Comparison of ENCODE assay signal across 8 cellular contexts in the genomic region with DNA sequence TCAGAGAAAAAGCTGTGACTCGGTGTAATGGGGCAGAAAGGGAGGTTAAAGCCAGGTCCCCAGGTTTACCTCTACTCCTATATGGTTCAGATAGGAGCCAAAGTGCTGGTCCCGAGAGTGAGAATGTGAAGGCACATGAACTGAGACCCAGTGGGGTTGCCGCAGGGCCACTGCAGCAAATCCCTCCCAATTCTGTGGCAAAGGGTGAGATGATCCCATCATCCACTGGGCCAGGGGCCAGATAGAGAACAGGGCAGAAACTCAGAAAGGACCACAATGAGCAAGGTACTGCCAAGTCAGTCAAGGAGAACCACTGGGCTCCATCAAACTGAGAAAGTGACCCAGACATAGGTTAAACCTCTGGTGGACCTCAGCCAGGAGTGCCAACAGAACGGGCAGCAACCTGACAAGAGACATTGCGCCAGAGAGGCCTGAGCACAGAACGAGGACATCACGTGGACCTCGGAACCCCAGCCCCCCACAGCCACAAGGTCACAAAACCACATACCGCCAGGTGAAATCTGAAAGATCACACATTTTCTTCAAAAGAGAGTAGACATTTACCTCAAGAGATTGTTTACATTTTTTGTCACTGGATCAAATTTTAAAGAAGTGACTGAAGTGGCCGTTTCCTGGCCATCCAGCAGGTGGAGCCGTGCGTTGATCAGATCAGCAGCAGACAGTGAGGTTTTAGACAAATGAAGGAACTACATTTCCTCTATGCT. TPM values are rescaled to one million over a fixed set of nuclear protein-coding genes. Genes with fewer than 3 reads are reported as not detected.
DNase-seq lines count a peak whose midpoint lies in the region; ATAC-seq, FAIRE-seq and TF ChIP-seq lines count a peak whose summit lies in the region.

No MANE protein-coding gene starts in this region.

- H3K27ac Mint-ChIP-seq in activated naive CD8-positive, alpha-beta T cell: peak overlapping the region; percentile 46

- H3K9me3 ChIP-seq in MG63 (no peaks in the 10 kb centered on the region), psoas muscle (no peaks in the 10 kb centered on the region), aorta (ENCODE audit: control insufficient read depth, low read length) (no peaks in the 10 kb centered on the region)

- no peak for FAIRE-seq in D721Med (lab: Jason Lieb, UNC)

- intact Hi-C loops in Right ventricle myocardium inferior (cut with DNase I): loop anchor here (1.0 kb wide), 1 partner anchor 32 kb away; no protein-coding TSS in a partner anchor
- intact Hi-C loops in psoas muscle (cut with DNase I): loop anchor here (1.0 to 10.0 kb wide), 4 partner anchors 31 to 454 kb away; a partner anchor contains a TSS
- intact Hi-C loops in aorta (cut with DNase I): loop anchor here (2.0 to 10.0 kb wide), 2 partner anchors 31 to 161 kb away; a partner anchor contains a TSS

- no peaks in the 10 kb centered on the region for H3K36me3 ChIP-seq in MG63
- no peaks in the 10 kb centered on the region for H3K36me3 ChIP-seq in psoas muscle (ENCODE audit: insufficient read depth in 1 of 2, low read depth in 1 of 2)
- H3K36me3 ChIP-seq in aorta (ENCODE audit: control insufficient read depth in 1 of 2, insufficient read depth in 2 of 2, low read length in 1 of 2): no peaks in the 10 kb centered on the region

- ATAC-seq in GM21529 (IDR thresholded peaks at IDR 0.05; ENCODE audit: unreplicated experiment) (peak; percentile 71), SK-N-SH treated with all-trans-retinoic acid at 6 μM for 48 hours (peak; percentile 96), Right ventricle myocardium inferior (peak; percentile 80), psoas muscle (peak; percentile 60 to 94 (median 79)), aorta (ENCODE audit: low FRiP score) (peak; percentile 86)

- H3K4me1 ChIP-seq in psoas muscle: no peaks in the 10 kb centered on the region
- no peaks in the 10 kb centered on the region for H3K4me1 ChIP-seq in aorta (ENCODE audit: control insufficient read depth in 1 of 2, insufficient read depth in 2 of 2, low read length in 2 of 2)

- H3K27ac ChIP-seq in psoas muscle: no peak overlapping the region
- H3K27ac ChIP-seq in aorta (ENCODE audit: low read depth in 1 of 2, low read length in 2 of 2): no peak overlapping the region

- DNase-seq in D721Med (ENCODE audit: insufficient read length, low spot score) (peak; percentile 29), MG63 (peak; percentile 57), Right ventricle myocardium inferior (ENCODE audit: missing footprints) (peak; percentile 80), psoas muscle (peak; percentile 61 to 76), aorta (peak; percentile 78 to 87)

- WGBS in psoas muscle, 3 donors: 47 to 53% (median 48%) methylated on average over 12 of the region's 12 CpGs
- 50 to 54% methylated on average over 12 of the region's 12 CpGs for WGBS in aorta, 2 donors

- H3K9me3 Mint-ChIP-seq in activated naive CD8-positive, alpha-beta T cell (ENCODE audit: low read depth): no peaks in the 10 kb centered on the region

- peaks cover 18% of the 10 kb centered on the region for H3K27me3 ChIP-seq in MG63
- no peaks in the 10 kb centered on the region for H3K27me3 ChIP-seq in psoas muscle (ENCODE audit: insufficient read depth in 3 of 3, low read length in 2 of 3)
- no peaks in the 10 kb centered on the region for H3K27me3 ChIP-seq in aorta (ENCODE audit: control insufficient read depth in 1 of 2, insufficient read depth in 2 of 2, low read length in 1 of 2)

- peaks cover 4% of the 10 kb centered on the region for H3K27me3 Mint-ChIP-seq in activated naive CD8-positive, alpha-beta T cell

- H3K36me3 Mint-ChIP-seq in activated naive CD8-positive, alpha-beta T cell: no peaks in the 10 kb centered on the region

- H3K4me1 Mint-ChIP-seq in activated naive CD8-positive, alpha-beta T cell (ENCODE audit: low read depth): no peaks in the 10 kb centered on the region

- no peak overlapping the region for H3K4me3 Mint-ChIP-seq in activated naive CD8-positive, alpha-beta T cell

- TF ChIP-seq CTCF in D721Med (IDR thresholded peaks at IDR 0.05; ENCODE audit: insufficient read depth, missing control alignments): peak; percentile 95
- peak; percentile 82 for TF ChIP-seq CTCF in psoas muscle (IDR thresholded peaks at IDR 0.05)

- H3K4me3 ChIP-seq in MG63: no peak overlapping the region
- H3K4me3 ChIP-seq in psoas muscle: no peak overlapping the region
- no peak overlapping the region for H3K4me3 ChIP-seq in aorta (ENCODE audit: low read length in 2 of 2)

TF ChIP-seq in SK-N-SH treated with all-trans-retinoic acid at 6 μM for 48 hours, 23 proteins besides CTCF, POLR2A, EP300 and RAD21:
- TF ChIP-seq ZFP30 (CRISPR knock-in tag; IDR thresholded peaks at IDR 0.05) (no peak), ISL1 (CRISPR knock-in tag; IDR thresholded peaks at IDR 0.05) (no peak), ZC3H10 (CRISPR knock-in tag; IDR thresholded peaks at IDR 0.05) (no peak), ZFP3 (CRISPR knock-in tag; IDR thresholded peaks at IDR 0.05) (no peak), CSDC2 (CRISPR knock-in tag; IDR thresholded peaks at IDR 0.05) (no peak), ESRRG (CRISPR knock-in tag; IDR thresholded peaks at IDR 0.05) (no peak), ZNF565 (CRISPR knock-in tag; conservative IDR thresholded peaks at IDR 0.05; ENCODE audit: low read depth) (no peak), BACH2 (CRISPR knock-in tag; IDR thresholded peaks at IDR 0.05; ENCODE audit: borderline replicate concordance) (no peak), SNAI2 (CRISPR knock-in tag; IDR thresholded peaks at IDR 0.05) (no peak), ARNTL (CRISPR knock-in tag; IDR thresholded peaks at IDR 0.05; ENCODE audit: borderline replicate concordance, low read depth) (no peak)
- TF ChIP-seq, protein P1, sequence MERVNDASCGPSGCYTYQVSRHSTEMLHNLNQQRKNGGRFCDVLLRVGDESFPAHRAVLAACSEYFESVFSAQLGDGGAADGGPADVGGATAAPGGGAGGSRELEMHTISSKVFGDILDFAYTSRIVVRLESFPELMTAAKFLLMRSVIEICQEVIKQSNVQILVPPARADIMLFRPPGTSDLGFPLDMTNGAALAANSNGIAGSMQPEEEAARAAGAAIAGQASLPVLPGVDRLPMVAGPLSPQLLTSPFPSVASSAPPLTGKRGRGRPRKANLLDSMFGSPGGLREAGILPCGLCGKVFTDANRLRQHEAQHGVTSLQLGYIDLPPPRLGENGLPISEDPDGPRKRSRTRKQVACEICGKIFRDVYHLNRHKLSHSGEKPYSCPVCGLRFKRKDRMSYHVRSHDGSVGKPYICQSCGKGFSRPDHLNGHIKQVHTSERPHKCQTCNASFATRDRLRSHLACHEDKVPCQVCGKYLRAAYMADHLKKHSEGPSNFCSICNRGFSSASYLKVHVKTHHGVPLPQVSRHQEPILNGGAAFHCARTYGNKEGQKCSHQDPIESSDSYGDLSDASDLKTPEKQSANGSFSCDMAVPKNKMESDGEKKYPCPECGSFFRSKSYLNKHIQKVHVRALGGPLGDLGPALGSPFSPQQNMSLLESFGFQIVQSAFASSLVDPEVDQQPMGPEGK (CRISPR knock-in tag; IDR thresholded peaks at IDR 0.05; ENCODE audit: borderline replicate concordance): no peak
- TF ChIP-seq, protein P2, sequence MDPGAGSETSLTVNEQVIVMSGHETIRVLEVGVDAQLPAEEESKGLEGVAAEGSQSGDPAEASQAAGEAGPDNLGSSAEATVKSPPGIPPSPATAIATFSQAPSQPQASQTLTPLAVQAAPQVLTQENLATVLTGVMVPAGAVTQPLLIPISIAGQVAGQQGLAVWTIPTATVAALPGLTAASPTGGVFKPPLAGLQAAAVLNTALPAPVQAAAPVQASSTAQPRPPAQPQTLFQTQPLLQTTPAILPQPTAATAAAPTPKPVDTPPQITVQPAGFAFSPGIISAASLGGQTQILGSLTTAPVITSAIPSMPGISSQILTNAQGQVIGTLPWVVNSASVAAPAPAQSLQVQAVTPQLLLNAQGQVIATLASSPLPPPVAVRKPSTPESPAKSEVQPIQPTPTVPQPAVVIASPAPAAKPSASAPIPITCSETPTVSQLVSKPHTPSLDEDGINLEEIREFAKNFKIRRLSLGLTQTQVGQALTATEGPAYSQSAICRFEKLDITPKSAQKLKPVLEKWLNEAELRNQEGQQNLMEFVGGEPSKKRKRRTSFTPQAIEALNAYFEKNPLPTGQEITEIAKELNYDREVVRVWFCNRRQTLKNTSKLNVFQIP (CRISPR knock-in tag; IDR thresholded peaks at IDR 0.05; ENCODE audit: borderline replicate concordance, low read depth): no peak
- TF ChIP-seq, protein P3, sequence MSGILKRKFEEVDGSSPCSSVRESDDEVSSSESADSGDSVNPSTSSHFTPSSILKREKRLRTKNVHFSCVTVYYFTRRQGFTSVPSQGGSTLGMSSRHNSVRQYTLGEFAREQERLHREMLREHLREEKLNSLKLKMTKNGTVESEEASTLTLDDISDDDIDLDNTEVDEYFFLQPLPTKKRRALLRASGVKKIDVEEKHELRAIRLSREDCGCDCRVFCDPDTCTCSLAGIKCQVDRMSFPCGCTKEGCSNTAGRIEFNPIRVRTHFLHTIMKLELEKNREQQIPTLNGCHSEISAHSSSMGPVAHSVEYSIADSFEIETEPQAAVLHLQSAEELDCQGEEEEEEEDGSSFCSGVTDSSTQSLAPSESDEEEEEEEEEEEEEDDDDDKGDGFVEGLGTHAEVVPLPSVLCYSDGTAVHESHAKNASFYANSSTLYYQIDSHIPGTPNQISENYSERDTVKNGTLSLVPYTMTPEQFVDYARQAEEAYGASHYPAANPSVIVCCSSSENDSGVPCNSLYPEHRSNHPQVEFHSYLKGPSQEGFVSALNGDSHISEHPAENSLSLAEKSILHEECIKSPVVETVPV (CRISPR knock-in tag; IDR thresholded peaks at IDR 0.05): no peak

RNA-seq across cellular contexts. Expression of a gene that starts 20.5 kb away (rescaled TPM):
- total RNA-seq in MG63 (2014; rRNA removed; shearing (Covaris generic); ENCODE audit: low replicate concordance): 3.6 and 4.6 TPM in 2 replicates
- total RNA-seq in Right ventricle myocardium inferior: 14.3 TPM
- 10 to 100 TPM in 1 of 4 donors, 1 to 10 TPM in 3; 6.1 to 10.3 (median 8.4) TPM for total RNA-seq in psoas muscle
- 1 to 10 TPM in 2 of 3 donors, under 1 TPM in 1; 0.86 to 2.2 (median 1.2) TPM for polyA plus RNA-seq in psoas muscle
- total RNA-seq in aorta: 10 to 100 TPM; 40.3 to 84.8 TPM
- 1 to 10 TPM; 1.5 to 3.3 TPM for polyA plus RNA-seq in aorta

Comparison
In these comparisons a context has a peak if more than half of its experiments do, and no peak if none do; other contexts are left out.
1. DNase-seq: peak in every context shown above with its lines; median percentile 82 in aorta; 80 in Right ventricle myocardium inferior; 68 in psoas muscle; 57 in MG63; 29 in D721Med.